Comparison of ENCODE assay signal across 23 cellular contexts in genomic region chr21:45002381-45003204, GRCh38.
DNase-seq lines count a peak whose midpoint lies in the region; ATAC-seq and TF ChIP-seq lines count a peak whose summit lies in the region.
"Had no signal": no experiment of that assay in that cellular context is flagged by ENCODE, and none has a peak within 500 bp of the region (broad histone marks: within the 10 kb centered on the region; RNA-seq: fewer than 3 reads in every experiment).

No MANE protein-coding gene starts in this region.

- H3K9me3 ChIP-seq in gastroesophageal sphincter (peaks cover 0 to 5% (median 0%) of the 10 kb centered on the region in 3 donors), neuronal stem cell (replicated peaks in 1 of 2; ENCODE audit: control insufficient read depth in 2 of 2, insufficient read depth in 1 of 2, low read depth in 1 of 2, low read length in 2 of 2) (peaks cover 3 to 5% of the 10 kb centered on the region in 2 donors)
- H3K9me3 ChIP-seq: left lung, psoas muscle, SK-N-SH, transverse colon had no signal

- 87 to 95% methylated on average over 3 to 4 of the region's 28 CpGs for WGBS in gastroesophageal sphincter (ENCODE audit: low coverage in 1 of 2), 2 donors
- no CpG with 5 or more reads among the region's 28 CpGs for WGBS in neuronal stem cell (ENCODE audit: extremely low coverage in 2 of 2, insufficient read length in 2 of 2, insufficient replicate concordance in 1 of 2), 2 donors

- peak overlapping the region in 3 of 4 donors; percentile 80 to 83 (median 81) for H3K27ac ChIP-seq in gastroesophageal sphincter
- H3K27ac ChIP-seq in neuronal stem cell (replicated peaks; ENCODE audit: low read length) = no peak overlapping the region
- H3K27ac ChIP-seq: psoas muscle had no signal

- ATAC-seq in left cardiac atrium = no peak
- no peak for ATAC-seq in gastroesophageal sphincter
- no peak for ATAC-seq in HG02642 (IDR thresholded peaks at IDR 0.05; ENCODE audit: poor library complexity, unreplicated experiment)
- no peak for ATAC-seq in GM18909 (IDR thresholded peaks at IDR 0.05; ENCODE audit: poor library complexity, unreplicated experiment)
- no peak for ATAC-seq in activated CD8-positive, alpha-beta T cell treated with anti-CD3 and anti-CD28 coated beads for 36 hours
- ATAC-seq: stimulated activated naive CD8-positive, alpha-beta T cell treated with anti-CD3 and anti-CD28 coated beads, Interleukin-15, amount 100 ng/mL, for 72 hours had no signal

- no peak for TF ChIP-seq CTCF in gastroesophageal sphincter (IDR thresholded peaks at IDR 0.05)
- no peak for TF ChIP-seq CTCF in activated CD8-positive, alpha-beta T cell treated with anti-CD3 and anti-CD28 coated beads for 36 hours (IDR thresholded peaks at IDR 0.05)

- peak overlapping the region; percentile 16 for H3K9ac ChIP-seq in neuronal stem cell (ENCODE audit: low read depth, low read length, poor library complexity)
- H3K9ac ChIP-seq: SK-N-SH had no signal

- H3K9me3 Mint-ChIP-seq in activated CD8-positive, alpha-beta T cell treated with anti-CD3 and anti-CD28 coated beads for 36 hours = peaks cover 4% of the 10 kb centered on the region
- H3K9me3 Mint-ChIP-seq: T-helper 2 cell treated with Interferon-gamma antibody and Interleukin-4, amounts not matched to agents 5 μg/mL and 100 μg/mL, for 36 hours had no signal

- H3K4me1 Mint-ChIP-seq in activated CD8-positive, alpha-beta T cell treated with anti-CD3 and anti-CD28 coated beads for 36 hours (ENCODE audit: low read depth) = peaks cover 8% of the 10 kb centered on the region

- peaks cover 9% of the 10 kb centered on the region for H3K27me3 Mint-ChIP-seq in activated CD8-positive, alpha-beta T cell treated with anti-CD3 and anti-CD28 coated beads for 36 hours

- H3K4ac ChIP-seq in neuronal stem cell (ENCODE audit: low read length) = peak overlapping the region; percentile 92

- H3K4me1 ChIP-seq in gastroesophageal sphincter = peaks cover 0 to 64% (median 11%) of the 10 kb centered on the region in 3 donors
- peaks cover 10 to 14% of the 10 kb centered on the region in 2 donors for H3K4me1 ChIP-seq in neuronal stem cell (ENCODE audit: control insufficient read depth in 2 of 2, insufficient read depth in 1 of 2, low read depth in 1 of 2, low read length in 2 of 2)

- no peak overlapping the region for H4K8ac ChIP-seq in neuronal stem cell (ENCODE audit: low read depth, low read length)

- H3K27me3 ChIP-seq in gastroesophageal sphincter (no peaks in the 10 kb centered on the region), neuronal stem cell (ENCODE audit: control insufficient read depth in 3 of 3, insufficient read depth in 3 of 3, low read depth in 1 of 3, low read length in 3 of 3) (peaks cover 0 to 15% (median 0%) of the 10 kb centered on the region in 3 experiments)
- H3K27me3 ChIP-seq: heart right ventricle, MG63, transverse colon had no signal

- H3K4me3 Mint-ChIP-seq in activated CD8-positive, alpha-beta T cell treated with anti-CD3 and anti-CD28 coated beads for 36 hours = no peak overlapping the region
- H3K4me3 Mint-ChIP-seq: IgD-negative memory B cell; stimulated activated naive CD8-positive, alpha-beta T cell treated with anti-CD3 and anti-CD28 coated beads, Interleukin-15, amount 100 ng/mL, for 72 hours; T-helper 2 cell treated with Interferon-gamma antibody and Interleukin-4, amounts not matched to agents 5 μg/mL and 100 μg/mL, for 36 hours had no signal

- peak overlapping the region; percentile 67 for H3K23ac ChIP-seq in neuronal stem cell (ENCODE audit: low read depth, low read length, poor library complexity)

- H3K4me2 ChIP-seq in neuronal stem cell (ENCODE audit: insufficient read depth, low read length, poor library complexity, severe bottlenecking) = no peak overlapping the region
- H3K4me2 ChIP-seq: SK-N-SH had no signal

- TF ChIP-seq EP300 in gastroesophageal sphincter (IDR thresholded peaks at IDR 0.05) = no peak

- H3K36me3 Mint-ChIP-seq in activated CD8-positive, alpha-beta T cell treated with anti-CD3 and anti-CD28 coated beads for 36 hours (ENCODE audit: low read depth) = no peaks in the 10 kb centered on the region
- H3K36me3 Mint-ChIP-seq: IgD-negative memory B cell had no signal

- H3K36me3 ChIP-seq in gastroesophageal sphincter (no peaks in the 10 kb centered on the region), neuronal stem cell (replicated peaks in 1 of 2; ENCODE audit: control insufficient read depth in 2 of 2, insufficient read depth in 2 of 2, low read length in 2 of 2) (no peaks in the 10 kb centered on the region)
- H3K36me3 ChIP-seq: heart right ventricle, left lung, MG63, transverse colon had no signal

- H2AK5ac ChIP-seq in neuronal stem cell (ENCODE audit: low read depth, low read length) = peak overlapping the region; percentile 85

- H3K18ac ChIP-seq in neuronal stem cell (ENCODE audit: low read length) = peak overlapping the region; percentile 89

- CTCF ChIA-PET in activated CD8-positive, alpha-beta T cell treated with anti-CD3 and anti-CD28 coated beads for 36 hours (lab: Charles Lee) = no interaction called here

- H2BK120ac ChIP-seq in neuronal stem cell (ENCODE audit: low read depth, low read length) = no peak overlapping the region

- DNase-seq in left cardiac atrium = peak; percentile 18
- no peak for DNase-seq in cardiac septum (ENCODE audit: low spot score)
- no peak for DNase-seq in neuronal stem cell (ENCODE audit: low spot score)
- no peak for DNase-seq in activated CD8-positive, alpha-beta T cell treated with anti-CD3 and anti-CD28 coated beads for 36 hours
- DNase-seq in DMS53 (lab: John Stamatoyannopoulos, UW) = no peak
- DNase-seq: activated CD4-positive, alpha-beta T cell treated with anti-CD3 and anti-CD28 coated beads, Interleukin-2, amount 50 U/mL, for 48 hours; activated gamma-delta T cell treated with Interleukin-2 at 50 U/mL for 16 hours; dermis blood vessel endothelial cell; MG63; NCI-H1417 treated with DMSO at 0.1 percent for 48 hours; NCI-H510A treated with DMSO at 0.1 percent for 48 hours; SK-N-SH; stimulated activated CD4-positive, alpha-beta T cell treated with anti-CD3 and anti-CD28 coated beads, Interleukin-4, amount 100 ng/mL, for 4 hours; stimulated activated naive CD8-positive, alpha-beta T cell treated with anti-CD3 and anti-CD28 coated beads, Interleukin-15, amount 100 ng/mL, for 72 hours had no signal

- TF ChIP-seq POLR2A in gastroesophageal sphincter (IDR thresholded peaks at IDR 0.05) = no peak

- H3K79me1 ChIP-seq in neuronal stem cell (ENCODE audit: low read depth, low read length) = no peaks in the 10 kb centered on the region

- H4K91ac ChIP-seq in neuronal stem cell (ENCODE audit: low read depth, low read length, poor library complexity) = peak overlapping the region; percentile 72

- H3K4me3 ChIP-seq in gastroesophageal sphincter = no peak overlapping the region
- H3K4me3 ChIP-seq in neuronal stem cell (ENCODE audit: low read length in 2 of 2) = no peak overlapping the region
- H3K4me3 ChIP-seq: heart right ventricle, left lung, MG63, psoas muscle, transverse colon had no signal

- H2BK15ac ChIP-seq in neuronal stem cell (ENCODE audit: low read length) = peak overlapping the region; percentile 75

- intact Hi-C loops in left cardiac atrium (cut with DNase I) (no loop called here), cardiac septum (cut with DNase I) (no loop called here)
- intact Hi-C loops in activated CD8-positive, alpha-beta T cell treated with anti-CD3 and anti-CD28 coated beads for 36 hours (cut with micrococcal nuclease) = no loop called here

- H2AFZ ChIP-seq in neuronal stem cell (ENCODE audit: low read length) = peak overlapping the region; percentile 71

- H3K27ac Mint-ChIP-seq in activated CD8-positive, alpha-beta T cell treated with anti-CD3 and anti-CD28 coated beads for 36 hours = no peak overlapping the region
- H3K27ac Mint-ChIP-seq: IgD-negative memory B cell; stimulated activated naive CD8-positive, alpha-beta T cell treated with anti-CD3 and anti-CD28 coated beads, Interleukin-15, amount 100 ng/mL, for 72 hours; T-helper 2 cell treated with Interferon-gamma antibody and Interleukin-4, amounts not matched to agents 5 μg/mL and 100 μg/mL, for 36 hours had no signal

- peak overlapping the region; percentile 79 for H3K14ac ChIP-seq in neuronal stem cell (ENCODE audit: low read length)

- H2BK12ac ChIP-seq in neuronal stem cell (ENCODE audit: low read length) = no peak overlapping the region

- POLR2A ChIA-PET in activated CD8-positive, alpha-beta T cell treated with anti-CD3 and anti-CD28 coated beads for 36 hours (lab: Charles Lee) = no interaction called here

- H2BK5ac ChIP-seq in neuronal stem cell (ENCODE audit: low read length) = peak overlapping the region; percentile 12
